Comparison of ENCODE assay signal across 22 cellular contexts in genomic region chr13:70170689-70171088, GRCh38.
"Had no signal": no experiment of that assay in that cellular context is flagged by ENCODE, and none has a peak within 500 bp of the region (broad histone marks: within the 10 kb centered on the region; RNA-seq: fewer than 3 reads in every experiment).

No MANE protein-coding gene starts in this region.

- H3K27me3 Mint-ChIP-seq: brain; effector memory CD8-positive, alpha-beta T cell; naive thymus-derived CD8-positive, alpha-beta T cell; stimulated activated memory B cell treated with anti-CD40 and anti-IgM and Interleukin-4, amounts not matched to agents 10 μg/mL and 1 μg/mL and 100 μg/mL, for 72 hours had no signal

- H3K27me3 ChIP-seq: dorsolateral prefrontal cortex, esophagus squamous epithelium, gastrocnemius medialis, stomach, suprapubic skin, tibial nerve had no signal

- H3K4me3 ChIP-seq: dorsolateral prefrontal cortex, esophagus squamous epithelium, gastrocnemius medialis, left ventricle myocardium inferior, stomach, suprapubic skin, tibial nerve had no signal

- H3K9me3 ChIP-seq: gastrocnemius medialis, stomach, suprapubic skin, tibial nerve had no signal

- H3K4me3 Mint-ChIP-seq: activated CD8-positive, alpha-beta T cell treated with anti-CD3 and anti-CD28 coated beads, Interleukin-2, amount 10 ng/mL, durations not matched to agents 7 days and 5 days; brain; effector memory CD8-positive, alpha-beta T cell; naive thymus-derived CD8-positive, alpha-beta T cell; stimulated activated memory B cell treated with anti-CD40 and anti-IgM and Interleukin-4, amounts not matched to agents 10 μg/mL and 1 μg/mL and 100 μg/mL, for 72 hours had no signal

- DNase-seq: activated CD4-positive, alpha-beta T cell treated with anti-CD3 and anti-CD28 coated beads for 1 hour; activated CD4-positive, alpha-beta T cell treated with anti-CD3 and anti-CD28 coated beads, Interleukin-2, amount 50 U/mL, for 1 hour; activated CD8-positive, alpha-beta T cell treated with anti-CD3 and anti-CD28 coated beads, Interleukin-2, amount 10 ng/mL, durations not matched to agents 7 days and 5 days; activated gamma-delta T cell treated with Interleukin-2 at 50 U/mL for 16 hours; aorta; caudate nucleus; dorsolateral prefrontal cortex; effector memory CD8-positive, alpha-beta T cell; esophagus squamous epithelium; gastrocnemius medialis; hippocampal formation; left ventricle myocardium inferior; naive thymus-derived CD8-positive, alpha-beta T cell; small intestine; stimulated activated CD4-positive, alpha-beta T cell treated with anti-CD3 and anti-CD28 coated beads, Interleukin-15, amount 100 ng/mL, for 24 hours; stomach had no signal

- H3K4me1 ChIP-seq: esophagus squamous epithelium, gastrocnemius medialis, left ventricle myocardium inferior, stomach, suprapubic skin, tibial nerve had no signal

- H3K27ac Mint-ChIP-seq: activated CD8-positive, alpha-beta T cell treated with anti-CD3 and anti-CD28 coated beads, Interleukin-2, amount 10 ng/mL, durations not matched to agents 7 days and 5 days; activated naive CD4-positive, alpha-beta T cell treated with anti-CD3 and anti-CD28 coated beads, Interleukin-2, amount 50 U/mL, for 72 hours; brain; effector memory CD8-positive, alpha-beta T cell; naive thymus-derived CD8-positive, alpha-beta T cell; stimulated activated memory B cell treated with anti-CD40 and anti-IgM and Interleukin-4, amounts not matched to agents 10 μg/mL and 1 μg/mL and 100 μg/mL, for 72 hours had no signal

- H3K36me3 Mint-ChIP-seq: brain; naive thymus-derived CD8-positive, alpha-beta T cell; stimulated activated memory B cell treated with anti-CD40 and anti-IgM and Interleukin-4, amounts not matched to agents 10 μg/mL and 1 μg/mL and 100 μg/mL, for 72 hours had no signal

- H3K4me1 Mint-ChIP-seq: naive thymus-derived CD8-positive, alpha-beta T cell; stimulated activated memory B cell treated with anti-CD40 and anti-IgM and Interleukin-4, amounts not matched to agents 10 μg/mL and 1 μg/mL and 100 μg/mL, for 72 hours had no signal

- H3K36me3 ChIP-seq: esophagus squamous epithelium, gastrocnemius medialis, left ventricle myocardium inferior, stomach, suprapubic skin, tibial nerve had no signal

- ATAC-seq: activated CD8-positive, alpha-beta T cell treated with anti-CD3 and anti-CD28 coated beads, Interleukin-2, amount 10 ng/mL, durations not matched to agents 7 days and 5 days; activated naive CD4-positive, alpha-beta T cell treated with anti-CD3 and anti-CD28 coated beads, Interleukin-2, amount 50 U/mL, for 72 hours; effector memory CD8-positive, alpha-beta T cell; gastrocnemius medialis; naive thymus-derived CD8-positive, alpha-beta T cell; sciatic nerve; stimulated activated memory B cell treated with anti-CD40 and anti-IgM and Interleukin-4, amounts not matched to agents 10 μg/mL and 1 μg/mL and 100 μg/mL, for 72 hours had no signal
